11 cellular contexts compared by ENCODE assay signal in genomic region chr16:50621452-50621792, GRCh38. TPM values are rescaled to one million over a fixed set of nuclear protein-coding genes. Genes with fewer than 3 reads are reported as not detected.
"Had no signal": no experiment of that assay in that cellular context is flagged by ENCODE, and none has a peak within 500 bp of the region (broad histone marks: within the 10 kb centered on the region; RNA-seq: fewer than 3 reads in every experiment).

No MANE protein-coding gene starts in this region.

- H3K4me1 ChIP-seq: HAP-1 had no signal

- H2AFZ ChIP-seq: GM23248 had no signal

- H3K36me3 ChIP-seq: HAP-1 had no signal

- H3K27ac ChIP-seq: GM23248, HL-60 had no signal

- H3K4me3 ChIP-seq: GM23248, HAP-1, K562 had no signal

- H3K9me3 ChIP-seq: HAP-1 had no signal

- DNase-seq: GM23248, GOT3, H7, HFFc6, IMR-90 had no signal

- ATAC-seq: HCT116, K562 had no signal

- H3K9ac ChIP-seq: GM23248 had no signal

- FAIRE-seq: K562 had no signal

RNA-seq across cellular contexts. Expression of gene SNX20, which starts 59.7 kb away (rescaled TPM):
- total RNA-seq: GM23248, H4, H7, HFFc6, HT1080, IMR-90 had no signal
- polyA plus RNA-seq: GM23248, IMR-90, K562 had no signal
